ENCODE assay signal across 23 cellular contexts in the genomic region with DNA sequence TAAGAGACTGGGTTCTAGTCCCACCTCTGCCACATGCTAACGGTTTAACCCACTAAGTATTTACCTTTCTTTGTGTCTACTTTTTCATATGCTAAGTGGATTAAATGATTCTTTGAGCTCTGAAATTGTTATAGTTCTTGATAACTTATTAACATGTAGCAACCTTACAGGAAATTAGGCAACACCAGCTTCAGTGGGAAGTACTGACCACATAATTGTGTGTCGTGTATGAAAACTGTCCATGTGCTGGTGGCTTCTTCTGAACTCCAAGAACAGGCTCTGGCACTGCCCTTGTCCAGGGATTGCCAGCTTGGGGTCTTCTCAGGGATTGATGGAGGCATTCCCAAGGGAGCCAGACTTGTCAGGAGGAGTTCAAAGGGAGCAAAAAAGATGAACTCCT.
DNase-seq lines count a peak whose midpoint lies in the region; ATAC-seq, FAIRE-seq and TF ChIP-seq lines count a peak whose summit lies in the region.
"Had no signal": no experiment of that assay in that cellular context is flagged by ENCODE, and none has a peak within 500 bp of the region (broad histone marks: within the 10 kb centered on the region; RNA-seq: fewer than 3 reads in every experiment).

No MANE protein-coding gene starts in this region.

- ATAC-seq in lung (ENCODE audit: insufficient read depth, low FRiP score) = peak; percentile 30
- no peak for ATAC-seq in activated T-helper 17 cell treated with anti-CD3 and anti-CD28 coated beads, Interleukin-2, amount 50 U/mL, for 72 hours (replicated peaks)
- ATAC-seq: activated T-cell treated with anti-CD3 and anti-CD28 coated beads, Interleukin-2, amount 50 U/mL, for 72 hours; body of pancreas had no signal

- 40 to 41% methylated on average over 2 of the region's 2 CpGs for WGBS in lung, 2 donors

- H3K27ac ChIP-seq in lung (ENCODE audit: low read depth in 1 of 2, low read length in 1 of 2) = no peak overlapping the region
- H3K27ac ChIP-seq: body of pancreas, coronary artery, PC-9 had no signal

- FAIRE-seq in bronchial epithelial cell (lab: Jason Lieb, UNC) = no peak
- FAIRE-seq: endothelial cell of umbilical vein, frontal cortex, GM12892, kidney, small intestine had no signal

- H3K27ac Mint-ChIP-seq in activated T-helper 17 cell treated with anti-CD3 and anti-CD28 coated beads, Interleukin-2, amount 50 U/mL, for 72 hours = no peak overlapping the region
- H3K27ac Mint-ChIP-seq: activated naive CD8-positive, alpha-beta T cell treated with anti-CD3 and anti-CD28 coated beads for 36 hours; B cell; nephron progenitor cell had no signal

- H3K27me3 ChIP-seq in bronchial epithelial cell (ENCODE audit: control insufficient read depth, insufficient read depth, low read length) = no peaks in the 10 kb centered on the region
- H3K27me3 ChIP-seq in lung (ENCODE audit: control insufficient read depth, insufficient read depth) = no peaks in the 10 kb centered on the region
- H3K27me3 ChIP-seq: body of pancreas had no signal

- H3K9me3 Mint-ChIP-seq in activated T-helper 17 cell treated with anti-CD3 and anti-CD28 coated beads, Interleukin-2, amount 50 U/mL, for 72 hours = no peaks in the 10 kb centered on the region
- H3K9me3 Mint-ChIP-seq: activated naive CD8-positive, alpha-beta T cell treated with anti-CD3 and anti-CD28 coated beads for 36 hours; activated T-cell treated with anti-CD3 and anti-CD28 coated beads, Interleukin-2, amount 50 U/mL, for 72 hours had no signal

- TF ChIP-seq CTCF in bronchial epithelial cell (IDR thresholded peaks at IDR 0.05; ENCODE audit: insufficient read depth, low read length, severe bottlenecking) (no peak), lung (IDR thresholded peaks at IDR 0.05; ENCODE audit: control extremely low read depth, extremely low read depth) (no peak)

- DNase-seq in ELR (ENCODE audit: low read depth) (peak; percentile 9), NCI-H226 (peak; percentile 44), bronchial epithelial cell (ENCODE audit: low read depth) (peak; percentile 40), lung (ENCODE audit: low spot score) (no peak), posterior vena cava (ENCODE audit: low spot score) (no peak), NCI-H2029 treated with DMSO at 0.1 percent for 48 hours (lab: John Stamatoyannopoulos, UW) (no peak), NCI-H510A treated with DMSO at 0.1 percent for 48 hours (lab: John Stamatoyannopoulos, UW) (no peak)
- DNase-seq: activated CD4-positive, alpha-beta T cell treated with anti-CD3 and anti-CD28 coated beads for 1 hour; activated naive CD8-positive, alpha-beta T cell treated with anti-CD3 and anti-CD28 coated beads for 36 hours; activated T-cell treated with anti-CD3 and anti-CD28 coated beads, Interleukin-2, amount 50 U/mL, for 72 hours; kidney; NCI-H2081; nephron progenitor cell; PC-9; small intestine; stimulated activated CD4-positive, alpha-beta T cell treated with anti-CD3 and anti-CD28 coated beads, Interleukin-4, amount 100 ng/mL, for 24 hours had no signal

- H3K4me3 Mint-ChIP-seq in activated T-helper 17 cell treated with anti-CD3 and anti-CD28 coated beads, Interleukin-2, amount 50 U/mL, for 72 hours = no peak overlapping the region
- H3K4me3 Mint-ChIP-seq: activated naive CD8-positive, alpha-beta T cell treated with anti-CD3 and anti-CD28 coated beads for 36 hours; activated T-cell treated with anti-CD3 and anti-CD28 coated beads, Interleukin-2, amount 50 U/mL, for 72 hours; B cell; nephron progenitor cell had no signal

- intact Hi-C loops in posterior vena cava (cut with DNase I) = no loop called here

- H3K4me1 Mint-ChIP-seq in activated T-helper 17 cell treated with anti-CD3 and anti-CD28 coated beads, Interleukin-2, amount 50 U/mL, for 72 hours = no peaks in the 10 kb centered on the region
- H3K4me1 Mint-ChIP-seq: activated naive CD8-positive, alpha-beta T cell treated with anti-CD3 and anti-CD28 coated beads for 36 hours; B cell had no signal

- no peaks in the 10 kb centered on the region for H3K4me1 ChIP-seq in lung (ENCODE audit: control insufficient read depth in 2 of 2, insufficient read depth in 2 of 2, low read length in 2 of 2)
- H3K4me1 ChIP-seq: body of pancreas had no signal

- no peaks in the 10 kb centered on the region for H3K9me3 ChIP-seq in lung (ENCODE audit: control insufficient read depth in 2 of 2, insufficient read depth in 1 of 2, low read length in 1 of 2)
- H3K9me3 ChIP-seq: body of pancreas had no signal

- H3K36me3 ChIP-seq in bronchial epithelial cell (ENCODE audit: control insufficient read depth, insufficient read depth, low read length) (no peaks in the 10 kb centered on the region), lung (ENCODE audit: control insufficient read depth in 2 of 2, insufficient read depth in 2 of 2, low read length in 2 of 2) (no peaks in the 10 kb centered on the region)

- H3K36me3 Mint-ChIP-seq in activated T-helper 17 cell treated with anti-CD3 and anti-CD28 coated beads, Interleukin-2, amount 50 U/mL, for 72 hours (ENCODE audit: low read depth) = no peaks in the 10 kb centered on the region
- H3K36me3 Mint-ChIP-seq: activated naive CD8-positive, alpha-beta T cell treated with anti-CD3 and anti-CD28 coated beads for 36 hours had no signal

- H3K27me3 Mint-ChIP-seq in activated T-helper 17 cell treated with anti-CD3 and anti-CD28 coated beads, Interleukin-2, amount 50 U/mL, for 72 hours = peaks cover 23% of the 10 kb centered on the region

- H3K4me3 ChIP-seq in bronchial epithelial cell (ENCODE audit: low read depth, low read length) = no peak overlapping the region
- H3K4me3 ChIP-seq in lung = no peak overlapping the region
- H3K4me3 ChIP-seq: body of pancreas, coronary artery, PC-9 had no signal

Comparison
In these comparisons a context has a peak if more than half of its experiments do, and no peak if none do; other contexts are left out.
1. DNase-seq: peak in ELR (single experiment), NCI-H226 (single experiment) and bronchial epithelial cell (single experiment); none in lung (single experiment), posterior vena cava (single experiment), NCI-H2029 treated with DMSO at 0.1 percent for 48 hours (single experiment) and NCI-H510A treated with DMSO at 0.1 percent for 48 hours (single experiment).